8 cellular contexts compared by ENCODE assay signal in the genomic region with DNA sequence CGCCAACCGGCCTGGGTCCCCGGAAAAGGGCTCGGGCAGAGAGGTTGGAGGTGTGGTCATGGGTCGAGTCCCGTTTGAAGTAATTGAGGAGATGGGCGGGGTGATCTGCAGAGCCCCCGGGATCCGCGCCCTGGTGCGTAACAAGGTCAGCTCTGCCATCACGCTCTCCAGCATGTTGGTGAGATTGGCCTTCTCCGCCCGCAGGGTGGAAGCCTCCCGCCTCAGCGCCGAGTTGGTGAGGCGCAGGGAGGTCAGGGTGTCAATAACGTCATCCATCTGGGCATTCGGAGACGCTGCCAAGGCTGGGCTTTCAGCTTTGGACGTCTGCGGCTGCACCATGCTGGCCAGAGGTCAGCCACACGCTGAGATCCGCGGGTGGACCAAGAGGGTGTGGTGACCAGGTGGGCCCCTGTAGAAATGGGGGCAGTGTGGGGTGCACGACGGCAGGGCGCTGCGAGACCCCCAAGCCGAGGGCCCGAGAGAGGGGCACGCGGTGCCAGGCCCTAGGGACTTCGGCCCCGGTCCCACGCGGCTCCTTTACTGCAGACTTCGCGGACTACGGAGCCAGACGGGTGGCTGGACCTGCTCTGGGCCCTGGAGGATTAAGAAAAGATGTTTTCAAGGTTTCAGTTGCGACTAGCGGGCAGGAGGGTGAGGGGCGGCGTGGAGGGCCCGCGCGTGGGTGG. TPM values are rescaled to one million over a fixed set of nuclear protein-coding genes. Genes with fewer than 3 reads are reported as not detected.
DNase-seq lines count a peak whose midpoint lies in the region; ATAC-seq and TF ChIP-seq lines count a peak whose summit lies in the region.

No MANE protein-coding gene starts in this region.

- DNase-seq in Panc1 (ENCODE audit: low read depth, low spot score) (no peak), HPDE6-E6E7 (ENCODE audit: extremely low spot score) (no peak), NCI-H2107 (lab: John Stamatoyannopoulos, UW) (no peak)

- H3K27ac ChIP-seq in Panc1 (ENCODE audit: low read length) (peak overlapping the region; percentile 63), muscle layer of duodenum (ENCODE audit: low read length) (no peak overlapping the region)

- no peaks in the 10 kb centered on the region for H3K36me3 ChIP-seq in Panc1 (ENCODE audit: control insufficient read depth, insufficient read depth, low read length)
- no peaks in the 10 kb centered on the region for H3K36me3 ChIP-seq in endocrine pancreas (ENCODE audit: control insufficient read depth, insufficient read depth, low read length)
- H3K36me3 ChIP-seq in muscle layer of duodenum (ENCODE audit: control insufficient read depth in 1 of 2, insufficient read depth in 2 of 2, low read length in 2 of 2): peaks cover 0 to 7% of the 10 kb centered on the region in 2 donors

- H3K9me3 ChIP-seq in Panc1 (ENCODE audit: control insufficient read depth, insufficient read depth, low read depth, low read length) (no peaks in the 10 kb centered on the region), endocrine pancreas (ENCODE audit: control insufficient read depth, low read length) (no peaks in the 10 kb centered on the region), muscle layer of duodenum (ENCODE audit: control insufficient read depth in 1 of 2, low read length in 2 of 2) (no peaks in the 10 kb centered on the region)

- no TSS peak for BruUV-seq in Panc1 (replicated peaks; lab: Mats Ljungman, UMichigan)

- peak overlapping the region; percentile 63 for H3K9ac ChIP-seq in endocrine pancreas (ENCODE audit: control insufficient read depth, insufficient read depth, low read length)

- POLR2A ChIA-PET in Panc1 (lab: Charles Lee): no interaction called here

- intact Hi-C loops in Panc1 (cut with micrococcal nuclease; ENCODE audit: unreplicated experiment): no loop called here

- in situ Hi-C loops in Panc1 (cut with HindIII; ENCODE audit: low pct_unique_long_range_greater_than_20kb, low sequenced_read_pairs): no loop called here

- H3K4me3 ChIP-seq in GM08714 (ENCODE audit: low read length) (peak overlapping the region; percentile 66), Panc1 (ENCODE audit: low read depth in 2 of 2, low read length in 2 of 2) (peak overlapping the region; percentile 59 to 63), endocrine pancreas (ENCODE audit: control insufficient read depth, insufficient read depth, low read length) (no peak overlapping the region), muscle layer of duodenum (ENCODE audit: low read depth in 1 of 2, low read length in 2 of 2) (peak overlapping the region; percentile 60 to 79)

- ATAC-seq in Panc1 (peak; percentile 11; the same call in 1 of the 2 replicates), GM18505 (IDR thresholded peaks at IDR 0.05; ENCODE audit: unreplicated experiment) (no peak), HG03432 (IDR thresholded peaks at IDR 0.05; ENCODE audit: unreplicated experiment) (no peak)

- TF ChIP-seq POLR2A in GM18505 (IDR thresholded peaks at IDR 0.05; ENCODE audit: borderline replicate concordance, extremely low read depth, insufficient read depth, insufficient read length): no peak

- H3K4me1 ChIP-seq in Panc1 (ENCODE audit: control insufficient read depth, insufficient read depth, low read length) (no peaks in the 10 kb centered on the region), endocrine pancreas (ENCODE audit: control insufficient read depth, insufficient read depth, low read length) (no peaks in the 10 kb centered on the region), muscle layer of duodenum (ENCODE audit: control insufficient read depth in 1 of 2, insufficient read depth in 2 of 2, low read length in 2 of 2) (peaks cover 0 to 23% of the 10 kb centered on the region in 2 donors)

- CTCF ChIA-PET in Panc1 (lab: Charles Lee): no interaction called here

- TF ChIP-seq CTCF in Panc1 (IDR thresholded peaks at IDR 0.05): no peak

- H3K27me3 ChIP-seq in Panc1 (ENCODE audit: control insufficient read depth, insufficient read depth, low read length): no peaks in the 10 kb centered on the region
- no peaks in the 10 kb centered on the region for H3K27me3 ChIP-seq in endocrine pancreas (ENCODE audit: control insufficient read depth, insufficient read depth, low read length)
- no peaks in the 10 kb centered on the region for H3K27me3 ChIP-seq in muscle layer of duodenum (ENCODE audit: low read depth, low read length)

RNA-seq across cellular contexts. Expression of gene RTL6, which starts 0.7 kb away (rescaled TPM):
- total RNA-seq in Panc1 (2021; ENCODE audit: unreplicated experiment): 19.6 TPM
- 15.8 TPM for polyA plus RNA-seq in Panc1 (2012; ENCODE audit: insufficient read length)
